Comparison of ENCODE assay signal across 2 cellular contexts in the genomic region with DNA sequence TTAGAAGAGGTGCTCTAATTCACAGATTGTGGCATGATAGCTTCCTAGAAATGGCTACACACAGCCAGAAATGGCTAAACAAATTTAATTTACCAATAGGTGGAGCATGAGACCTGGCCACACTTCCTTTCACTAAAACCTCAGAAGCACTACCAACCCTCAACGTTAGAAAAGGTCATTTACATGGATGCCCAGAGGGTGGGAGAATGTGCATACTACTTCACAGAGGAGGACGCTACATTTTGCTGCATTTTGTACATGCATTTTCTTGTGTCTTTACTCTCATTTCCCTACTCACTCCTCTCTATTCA.
TF ChIP-seq lines count a peak whose summit lies in the region.

No MANE protein-coding gene starts in this region.

TF ChIP-seq in liver, 16 proteins besides CTCF, POLR2A, EP300 and RAD21:
- TF ChIP-seq FOXA1 (IDR thresholded peaks at IDR 0.05) = no peak
- TF ChIP-seq FOXA2 (IDR thresholded peaks at IDR 0.05) = no peak
- TF ChIP-seq HNF4A (conservative IDR thresholded peaks at IDR 0.05) = no peak
- no peak for TF ChIP-seq EGR1 (IDR thresholded peaks at IDR 0.05; ENCODE audit: low read depth in 2 of 2)
- TF ChIP-seq, protein P1, sequence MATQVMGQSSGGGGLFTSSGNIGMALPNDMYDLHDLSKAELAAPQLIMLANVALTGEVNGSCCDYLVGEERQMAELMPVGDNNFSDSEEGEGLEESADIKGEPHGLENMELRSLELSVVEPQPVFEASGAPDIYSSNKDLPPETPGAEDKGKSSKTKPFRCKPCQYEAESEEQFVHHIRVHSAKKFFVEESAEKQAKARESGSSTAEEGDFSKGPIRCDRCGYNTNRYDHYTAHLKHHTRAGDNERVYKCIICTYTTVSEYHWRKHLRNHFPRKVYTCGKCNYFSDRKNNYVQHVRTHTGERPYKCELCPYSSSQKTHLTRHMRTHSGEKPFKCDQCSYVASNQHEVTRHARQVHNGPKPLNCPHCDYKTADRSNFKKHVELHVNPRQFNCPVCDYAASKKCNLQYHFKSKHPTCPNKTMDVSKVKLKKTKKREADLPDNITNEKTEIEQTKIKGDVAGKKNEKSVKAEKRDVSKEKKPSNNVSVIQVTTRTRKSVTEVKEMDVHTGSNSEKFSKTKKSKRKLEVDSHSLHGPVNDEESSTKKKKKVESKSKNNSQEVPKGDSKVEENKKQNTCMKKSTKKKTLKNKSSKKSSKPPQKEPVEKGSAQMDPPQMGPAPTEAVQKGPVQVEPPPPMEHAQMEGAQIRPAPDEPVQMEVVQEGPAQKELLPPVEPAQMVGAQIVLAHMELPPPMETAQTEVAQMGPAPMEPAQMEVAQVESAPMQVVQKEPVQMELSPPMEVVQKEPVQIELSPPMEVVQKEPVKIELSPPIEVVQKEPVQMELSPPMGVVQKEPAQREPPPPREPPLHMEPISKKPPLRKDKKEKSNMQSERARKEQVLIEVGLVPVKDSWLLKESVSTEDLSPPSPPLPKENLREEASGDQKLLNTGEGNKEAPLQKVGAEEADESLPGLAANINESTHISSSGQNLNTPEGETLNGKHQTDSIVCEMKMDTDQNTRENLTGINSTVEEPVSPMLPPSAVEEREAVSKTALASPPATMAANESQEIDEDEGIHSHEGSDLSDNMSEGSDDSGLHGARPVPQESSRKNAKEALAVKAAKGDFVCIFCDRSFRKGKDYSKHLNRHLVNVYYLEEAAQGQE (IDR thresholded peaks at IDR 0.05) = no peak
- TF ChIP-seq RXRA (IDR thresholded peaks at IDR 0.05) = no peak
- TF ChIP-seq, protein P2, sequence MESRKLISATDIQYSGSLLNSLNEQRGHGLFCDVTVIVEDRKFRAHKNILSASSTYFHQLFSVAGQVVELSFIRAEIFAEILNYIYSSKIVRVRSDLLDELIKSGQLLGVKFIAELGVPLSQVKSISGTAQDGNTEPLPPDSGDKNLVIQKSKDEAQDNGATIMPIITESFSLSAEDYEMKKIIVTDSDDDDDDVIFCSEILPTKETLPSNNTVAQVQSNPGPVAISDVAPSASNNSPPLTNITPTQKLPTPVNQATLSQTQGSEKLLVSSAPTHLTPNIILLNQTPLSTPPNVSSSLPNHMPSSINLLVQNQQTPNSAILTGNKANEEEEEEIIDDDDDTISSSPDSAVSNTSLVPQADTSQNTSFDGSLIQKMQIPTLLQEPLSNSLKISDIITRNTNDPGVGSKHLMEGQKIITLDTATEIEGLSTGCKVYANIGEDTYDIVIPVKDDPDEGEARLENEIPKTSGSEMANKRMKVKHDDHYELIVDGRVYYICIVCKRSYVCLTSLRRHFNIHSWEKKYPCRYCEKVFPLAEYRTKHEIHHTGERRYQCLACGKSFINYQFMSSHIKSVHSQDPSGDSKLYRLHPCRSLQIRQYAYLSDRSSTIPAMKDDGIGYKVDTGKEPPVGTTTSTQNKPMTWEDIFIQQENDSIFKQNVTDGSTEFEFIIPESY (IDR thresholded peaks at IDR 0.05) = no peak
- TF ChIP-seq JUND (IDR thresholded peaks at IDR 0.05) = no peak
- TF ChIP-seq GABPA (IDR thresholded peaks at IDR 0.05 in 1 of 2, conservative IDR thresholded peaks at IDR 0.05 in 1 of 2) = no peak
- TF ChIP-seq NR2F2 (IDR thresholded peaks at IDR 0.05) = no peak
- TF ChIP-seq YY1 (IDR thresholded peaks at IDR 0.05) = no peak
- TF ChIP-seq MAX (IDR thresholded peaks at IDR 0.05) = no peak
- no peak for TF ChIP-seq TAF1 (conservative IDR thresholded peaks at IDR 0.05)
- no peak for TF ChIP-seq HNF4G (IDR thresholded peaks at IDR 0.05)
- no peak for TF ChIP-seq SP1 (IDR thresholded peaks at IDR 0.05)

TF ChIP-seq in HepG2, 621 proteins besides CTCF, POLR2A, EP300 and RAD21:
- TF ChIP-seq RCOR2 (CRISPR knock-in tag; IDR thresholded peaks at IDR 0.05) = no peak
- no peak for TF ChIP-seq ZNF619 (CRISPR knock-in tag; IDR thresholded peaks at IDR 0.05)
